1 cellular context compared by ENCODE assay signal in genomic region chr6:116550796-116551195, GRCh38.
TF ChIP-seq lines count a peak whose summit lies in the region.

No MANE protein-coding gene starts in this region.

TF ChIP-seq in HepG2, 621 proteins besides CTCF, POLR2A, EP300 and RAD21 (continued from another document and continues in another):
- TF ChIP-seq PAXIP1 (CRISPR knock-in tag; conservative IDR thresholded peaks at IDR 0.05): peak; percentile 88
- peak; percentile 58 for TF ChIP-seq ZGPAT (CRISPR knock-in tag; IDR thresholded peaks at IDR 0.05)
- TF ChIP-seq TBX2 (CRISPR knock-in tag; IDR thresholded peaks at IDR 0.05; ENCODE audit: borderline replicate concordance): peak; percentile 75
- peak; percentile 76 for TF ChIP-seq RERE (CRISPR knock-in tag; IDR thresholded peaks at IDR 0.05; ENCODE audit: low read depth)
- TF ChIP-seq YEATS4 (CRISPR knock-in tag; IDR thresholded peaks at IDR 0.05; ENCODE audit: borderline replicate concordance): no peak
- TF ChIP-seq ZNF678 (CRISPR knock-in tag; IDR thresholded peaks at IDR 0.05): no peak
- TF ChIP-seq KIAA2018 (CRISPR knock-in tag; IDR thresholded peaks at IDR 0.05; ENCODE audit: borderline replicate concordance): no peak
- TF ChIP-seq ZNF367 (CRISPR knock-in tag; IDR thresholded peaks at IDR 0.05; ENCODE audit: borderline replicate concordance): no peak
- TF ChIP-seq ZNF546 (CRISPR knock-in tag; conservative IDR thresholded peaks at IDR 0.05): no peak
- no peak for TF ChIP-seq PHF20 (CRISPR knock-in tag; IDR thresholded peaks at IDR 0.05)
- no peak for TF ChIP-seq SP140L (CRISPR knock-in tag; IDR thresholded peaks at IDR 0.05; ENCODE audit: borderline replicate concordance)
- no peak for TF ChIP-seq HNF4G (IDR thresholded peaks at IDR 0.05; ENCODE audit: borderline replicate concordance, low read depth, low read length)
- TF ChIP-seq HNF4G (CRISPR knock-in tag; IDR thresholded peaks at IDR 0.05; ENCODE audit: borderline replicate concordance, low read depth): no peak
- no peak for TF ChIP-seq SNAI1 (CRISPR knock-in tag; IDR thresholded peaks at IDR 0.05; ENCODE audit: borderline replicate concordance)
- TF ChIP-seq MEIS1 (CRISPR knock-in tag; IDR thresholded peaks at IDR 0.05; ENCODE audit: borderline replicate concordance): no peak
- no peak for TF ChIP-seq ZNF10 (CRISPR knock-in tag; IDR thresholded peaks at IDR 0.05; ENCODE audit: borderline replicate concordance, low read depth)
- TF ChIP-seq ZNF737 (CRISPR knock-in tag; IDR thresholded peaks at IDR 0.05; ENCODE audit: borderline replicate concordance): no peak
- no peak for TF ChIP-seq ZNF781 (CRISPR knock-in tag; IDR thresholded peaks at IDR 0.05; ENCODE audit: borderline replicate concordance, not compliant biosample characterization)
- no peak for TF ChIP-seq ZFP91 (CRISPR knock-in tag; IDR thresholded peaks at IDR 0.05; ENCODE audit: borderline replicate concordance)
- no peak for TF ChIP-seq TOE1 (CRISPR knock-in tag; IDR thresholded peaks at IDR 0.05)
- no peak for TF ChIP-seq NFKBIZ (CRISPR knock-in tag; IDR thresholded peaks at IDR 0.05)
- no peak for TF ChIP-seq ZNF12 (CRISPR knock-in tag; IDR thresholded peaks at IDR 0.05)
- no peak for TF ChIP-seq ONECUT2 (CRISPR knock-in tag; IDR thresholded peaks at IDR 0.05)
- no peak for TF ChIP-seq ZNF230 (CRISPR knock-in tag; IDR thresholded peaks at IDR 0.05)
- no peak for TF ChIP-seq ZBTB2 (CRISPR knock-in tag; IDR thresholded peaks at IDR 0.05; ENCODE audit: low read depth)
- no peak for TF ChIP-seq FOXK2 (IDR thresholded peaks at IDR 0.05)
- no peak for TF ChIP-seq NR0B2 (CRISPR knock-in tag; IDR thresholded peaks at IDR 0.05)
- no peak for TF ChIP-seq FOXP1 (IDR thresholded peaks at IDR 0.05)
- peak; percentile 81 for TF ChIP-seq FOXP1 (CRISPR knock-in tag; IDR thresholded peaks at IDR 0.05)
- no peak for TF ChIP-seq ZNF605 (CRISPR knock-in tag; IDR thresholded peaks at IDR 0.05)
- TF ChIP-seq ZSCAN21 (CRISPR knock-in tag; IDR thresholded peaks at IDR 0.05; ENCODE audit: borderline replicate concordance): no peak
- TF ChIP-seq ZNF276 (CRISPR knock-in tag; IDR thresholded peaks at IDR 0.05; ENCODE audit: low read depth): no peak
- TF ChIP-seq RBM22 (optimal IDR thresholded peaks at IDR 0.05; ENCODE audit: low read length): no peak
- TF ChIP-seq KMT2B (CRISPR knock-in tag; IDR thresholded peaks at IDR 0.05): no peak
